Comparison of ENCODE assay signal across 1 cellular context in the genomic region with DNA sequence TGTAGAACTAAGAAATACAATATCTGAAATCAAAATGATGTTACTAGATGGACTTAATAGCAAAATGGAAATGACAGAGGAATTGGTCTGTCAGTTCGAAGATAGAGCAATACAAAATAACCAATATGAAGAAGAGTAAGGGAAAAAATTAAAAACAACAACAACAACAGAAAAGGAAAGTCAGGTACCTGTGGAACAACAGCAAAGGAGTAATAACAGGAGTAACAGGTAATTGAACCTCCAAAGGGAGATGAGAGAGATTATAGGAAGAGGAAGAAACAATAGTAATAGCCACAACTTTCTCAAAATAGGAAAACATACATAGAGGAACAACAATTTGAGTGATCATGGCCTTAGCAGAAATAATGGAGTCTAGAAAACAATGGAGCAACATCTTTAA.
TF ChIP-seq lines count a peak whose summit lies in the region.

No MANE protein-coding gene starts in this region.

TF ChIP-seq in SK-N-SH treated with all-trans-retinoic acid at 6 μM for 48 hours, 23 proteins besides CTCF, POLR2A, EP300 and RAD21 (continued from another document):
- TF ChIP-seq, protein P1, sequence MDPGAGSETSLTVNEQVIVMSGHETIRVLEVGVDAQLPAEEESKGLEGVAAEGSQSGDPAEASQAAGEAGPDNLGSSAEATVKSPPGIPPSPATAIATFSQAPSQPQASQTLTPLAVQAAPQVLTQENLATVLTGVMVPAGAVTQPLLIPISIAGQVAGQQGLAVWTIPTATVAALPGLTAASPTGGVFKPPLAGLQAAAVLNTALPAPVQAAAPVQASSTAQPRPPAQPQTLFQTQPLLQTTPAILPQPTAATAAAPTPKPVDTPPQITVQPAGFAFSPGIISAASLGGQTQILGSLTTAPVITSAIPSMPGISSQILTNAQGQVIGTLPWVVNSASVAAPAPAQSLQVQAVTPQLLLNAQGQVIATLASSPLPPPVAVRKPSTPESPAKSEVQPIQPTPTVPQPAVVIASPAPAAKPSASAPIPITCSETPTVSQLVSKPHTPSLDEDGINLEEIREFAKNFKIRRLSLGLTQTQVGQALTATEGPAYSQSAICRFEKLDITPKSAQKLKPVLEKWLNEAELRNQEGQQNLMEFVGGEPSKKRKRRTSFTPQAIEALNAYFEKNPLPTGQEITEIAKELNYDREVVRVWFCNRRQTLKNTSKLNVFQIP (CRISPR knock-in tag; IDR thresholded peaks at IDR 0.05; ENCODE audit: borderline replicate concordance, low read depth) = no peak
- TF ChIP-seq ARNTL (CRISPR knock-in tag; IDR thresholded peaks at IDR 0.05; ENCODE audit: borderline replicate concordance, low read depth) (no peak), ZFP30 (CRISPR knock-in tag; IDR thresholded peaks at IDR 0.05) (no peak)
- TF ChIP-seq, protein P2, sequence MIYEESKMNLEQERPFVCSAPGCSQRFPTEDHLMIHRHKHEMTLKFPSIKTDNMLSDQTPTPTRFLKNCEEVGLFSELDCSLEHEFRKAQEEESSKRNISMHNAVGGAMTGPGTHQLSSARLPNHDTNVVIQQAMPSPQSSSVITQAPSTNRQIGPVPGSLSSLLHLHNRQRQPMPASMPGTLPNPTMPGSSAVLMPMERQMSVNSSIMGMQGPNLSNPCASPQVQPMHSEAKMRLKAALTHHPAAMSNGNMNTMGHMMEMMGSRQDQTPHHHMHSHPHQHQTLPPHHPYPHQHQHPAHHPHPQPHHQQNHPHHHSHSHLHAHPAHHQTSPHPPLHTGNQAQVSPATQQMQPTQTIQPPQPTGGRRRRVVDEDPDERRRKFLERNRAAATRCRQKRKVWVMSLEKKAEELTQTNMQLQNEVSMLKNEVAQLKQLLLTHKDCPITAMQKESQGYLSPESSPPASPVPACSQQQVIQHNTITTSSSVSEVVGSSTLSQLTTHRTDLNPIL (CRISPR knock-in tag; IDR thresholded peaks at IDR 0.05; ENCODE audit: low read depth) = no peak
